Comparison of ENCODE assay signal across 8 cellular contexts in genomic region chr19:33063356-33064116, GRCh38. TPM values are rescaled to one million over a fixed set of nuclear protein-coding genes. Genes with fewer than 3 reads are reported as not detected.
DNase-seq lines count a peak whose midpoint lies in the region; ATAC-seq and TF ChIP-seq lines count a peak whose summit lies in the region.

No MANE protein-coding gene starts in this region.

- intact Hi-C loops in Right ventricle myocardium superior (cut with DNase I) = no loop called here

- H3K4me3 Mint-ChIP-seq in IgD-negative memory B cell (peak overlapping the region; percentile 84 to 94 (median 87)), WTC11 (peak overlapping the region; percentile 87), progenitor cell of endocrine pancreas (ENCODE audit: low read depth) (peak overlapping the region; percentile 92)

- H3K27ac Mint-ChIP-seq in IgD-negative memory B cell (no peak overlapping the region), WTC11 (peak overlapping the region; percentile 70; the same call in 1 of the 2 replicates), progenitor cell of endocrine pancreas (peak overlapping the region; percentile 93)

- H3K36me3 Mint-ChIP-seq in IgD-negative memory B cell = peaks cover 1% of the 10 kb centered on the region
- no peaks in the 10 kb centered on the region for H3K36me3 Mint-ChIP-seq in WTC11
- peaks cover 4% of the 10 kb centered on the region for H3K36me3 Mint-ChIP-seq in progenitor cell of endocrine pancreas (ENCODE audit: insufficient read depth)

- DNase-seq in CD1c-positive myeloid dendritic cell (ENCODE audit: extremely low spot score) (peak; percentile 17), WTC11 (ENCODE audit: low spot score) (peak; percentile 24), Right ventricle myocardium superior (no peak), progenitor cell of endocrine pancreas (ENCODE audit: low spot score, unreplicated experiment) (no peak), cortex of kidney (lab: John Stamatoyannopoulos, UW) (no peak), 8988T (no peak)

- POLR2A ChIA-PET in WTC11 (lab: Charles Lee) = interaction anchor here (1.1 kb wide), 1 partner anchor 9 kb away, joined by 7 read pairs; no protein-coding TSS in a partner anchor

- CTCF ChIA-PET in WTC11 (lab: Charles Lee) = interaction anchor here (0.6 to 1.6 kb wide), 6 partner anchors 11 to 121 kb away, joined by 3 to 6 read pairs (median 4); partner anchors contain the start of gene GPATCH1

- ATAC-seq in WTC11 = no peak; the same call in 1 of the 2 replicates
- ATAC-seq in Right ventricle myocardium superior (ENCODE audit: poor library complexity) = peak; percentile 6
- no peak for ATAC-seq in GM19324 (IDR thresholded peaks at IDR 0.05; ENCODE audit: low FRiP score, unreplicated experiment)

- no peak for TF ChIP-seq CTCF in WTC11 (IDR thresholded peaks at IDR 0.05)
- TF ChIP-seq CTCF in progenitor cell of endocrine pancreas (IDR thresholded peaks at IDR 0.05; ENCODE audit: unreplicated experiment) = no peak

- H3K27me3 Mint-ChIP-seq in IgD-negative memory B cell (peaks cover 4% of the 10 kb centered on the region), WTC11 (ENCODE audit: low read depth) (peaks cover 13% of the 10 kb centered on the region), progenitor cell of endocrine pancreas (peaks cover 7% of the 10 kb centered on the region)

- H3K9me3 Mint-ChIP-seq in IgD-negative memory B cell (no peaks in the 10 kb centered on the region), WTC11 (no peaks in the 10 kb centered on the region), progenitor cell of endocrine pancreas (ENCODE audit: low read depth) (no peaks in the 10 kb centered on the region)

- H3K4me1 Mint-ChIP-seq in IgD-negative memory B cell (peaks cover 5 to 6% (median 5%) of the 10 kb centered on the region in 3 donors), WTC11 (peaks cover 18% of the 10 kb centered on the region), progenitor cell of endocrine pancreas (ENCODE audit: low read depth) (peaks cover 16% of the 10 kb centered on the region)

TF ChIP-seq in WTC11, 78 proteins besides CTCF, POLR2A, EP300 and RAD21:
- TF ChIP-seq NR3C1 (CRISPR knock-in tag; conservative IDR thresholded peaks at IDR 0.05; ENCODE audit: low read depth) = no peak
- TF ChIP-seq GTF2I (CRISPR knock-in tag; conservative IDR thresholded peaks at IDR 0.05) = no peak
- no peak for TF ChIP-seq MYBL2 (CRISPR knock-in tag; IDR thresholded peaks at IDR 0.05)
- no peak for TF ChIP-seq E2F1 (CRISPR knock-in tag; IDR thresholded peaks at IDR 0.05)
- TF ChIP-seq MXD4 (CRISPR knock-in tag; IDR thresholded peaks at IDR 0.05; ENCODE audit: borderline replicate concordance) = no peak
- no peak for TF ChIP-seq PRRX2 (CRISPR knock-in tag; IDR thresholded peaks at IDR 0.05)
- no peak for TF ChIP-seq ZNF281 (CRISPR knock-in tag; IDR thresholded peaks at IDR 0.05)
- TF ChIP-seq ZMAT4 (CRISPR knock-in tag; IDR thresholded peaks at IDR 0.05) = no peak
- TF ChIP-seq ETV6 (CRISPR knock-in tag; IDR thresholded peaks at IDR 0.05) = no peak

RNA-seq across cellular contexts. Expression of gene RHPN2, which starts 1.2 kb away (rescaled TPM):
- polyA plus RNA-seq in IgD-negative memory B cell = 3.7 TPM
- total RNA-seq in WTC11 (2021) (21.1 to 26.5 TPM (median 25.8 TPM) in 3 replicates), Right ventricle myocardium superior (1.8 TPM), progenitor cell of endocrine pancreas (33.9 and 40.2 TPM in 2 replicates)

RNA-seq across cellular contexts. Expression of gene GPATCH1, which starts 17.4 kb away (rescaled TPM):
- polyA plus RNA-seq in IgD-negative memory B cell = 7.0 TPM
- total RNA-seq in WTC11 (2021) (8.6 to 10.7 TPM (median 9.3 TPM) in 3 replicates), Right ventricle myocardium superior (6.0 TPM), progenitor cell of endocrine pancreas (13.4 and 15.6 TPM in 2 replicates)

Comparison
In these comparisons a context has a peak if more than half of its experiments do, and no peak if none do; other contexts are left out.
1. DNase-seq: peak in CD1c-positive myeloid dendritic cell (single experiment) and WTC11 (single experiment); none in Right ventricle myocardium superior (single experiment), progenitor cell of endocrine pancreas (single experiment), cortex of kidney (single experiment) and 8988T (single experiment).
2. H3K27ac Mint-ChIP-seq: peak in WTC11 (single experiment) and progenitor cell of endocrine pancreas (single experiment); none in IgD-negative memory B cell (0 of 3).
3. Peak in every context shown above with its lines, with median percentiles within 50 percentile points of each other: H3K4me3 Mint-ChIP-seq.